Comparison of ENCODE assay signal across 9 cellular contexts in the genomic region with DNA sequence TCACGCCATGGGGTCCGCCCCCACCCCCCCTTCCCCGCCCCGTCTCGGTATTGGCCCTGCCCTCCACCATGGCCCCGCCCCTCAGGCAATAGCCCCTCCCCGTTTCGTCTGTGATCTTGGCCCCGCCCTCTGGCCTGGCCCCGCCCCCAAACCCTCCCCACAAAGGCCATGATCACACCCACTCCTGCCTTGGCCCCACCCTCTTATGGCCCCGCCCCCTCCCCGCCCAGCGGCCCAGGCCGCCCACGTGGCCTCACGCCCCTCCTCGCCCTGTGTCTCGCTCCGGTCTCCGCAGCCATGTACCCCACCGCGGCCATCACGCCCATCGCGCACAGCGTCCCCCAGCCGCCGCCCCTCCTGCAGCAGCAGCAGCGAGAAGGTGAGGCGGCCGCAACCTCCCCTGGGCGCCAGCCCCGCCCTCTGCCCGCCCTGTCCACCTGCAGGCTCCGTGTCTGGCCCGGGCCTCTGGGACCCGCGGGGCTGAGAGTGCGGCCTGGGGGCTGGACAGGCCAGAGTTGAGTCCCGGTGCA.
DNase-seq lines count a peak whose midpoint lies in the region; ATAC-seq and TF ChIP-seq lines count a peak whose summit lies in the region.
"Had no signal": no experiment of that assay in that cellular context is flagged by ENCODE, and none has a peak within 500 bp of the region (broad histone marks: within the 10 kb centered on the region; RNA-seq: fewer than 3 reads in every experiment).

No MANE protein-coding gene starts in this region.

- H3K27me3 Mint-ChIP-seq in activated naive CD8-positive, alpha-beta T cell treated with anti-CD3 and anti-CD28 coated beads, Interleukin-2, amount 50 U/mL, for 24 hours, result peaks cover 19% of the 10 kb centered on the region

- H3K9me3 ChIP-seq in right lobe of liver (no peaks in the 10 kb centered on the region), upper lobe of right lung (no peaks in the 10 kb centered on the region)

- H3K4me1 ChIP-seq in right lobe of liver (peaks cover 0 to 3% (median 0%) of the 10 kb centered on the region in 4 donors), upper lobe of right lung (no peaks in the 10 kb centered on the region)

- no peak overlapping the region for H3K4me3 Mint-ChIP-seq in activated naive CD8-positive, alpha-beta T cell treated with anti-CD3 and anti-CD28 coated beads, Interleukin-2, amount 50 U/mL, for 24 hours

- H3K27ac ChIP-seq in right lobe of liver, result no peak overlapping the region
- no peak overlapping the region for H3K27ac ChIP-seq in upper lobe of right lung

- H3K36me3 Mint-ChIP-seq in activated naive CD8-positive, alpha-beta T cell treated with anti-CD3 and anti-CD28 coated beads, Interleukin-2, amount 50 U/mL, for 24 hours (ENCODE audit: low read depth), result no peaks in the 10 kb centered on the region

- WGBS in right lobe of liver (ENCODE audit: insufficient coverage, low coverage, low lambda C conversion rate, missing lambda C conversion rate), result 4% methylated on average over 20 of the region's 40 CpGs

- H3K4me1 Mint-ChIP-seq in activated naive CD8-positive, alpha-beta T cell treated with anti-CD3 and anti-CD28 coated beads, Interleukin-2, amount 50 U/mL, for 24 hours, result peaks cover 7% of the 10 kb centered on the region

- TF ChIP-seq CTCF in right lobe of liver (IDR thresholded peaks at IDR 0.05) (no peak), upper lobe of right lung (IDR thresholded peaks at IDR 0.05) (no peak)

- H3K27me3 ChIP-seq in right lobe of liver, result no peaks in the 10 kb centered on the region
- peaks cover 40% of the 10 kb centered on the region for H3K27me3 ChIP-seq in upper lobe of right lung

- TF ChIP-seq POLR2A in right lobe of liver (IDR thresholded peaks at IDR 0.05), result no peak

- no peak overlapping the region for H3K27ac Mint-ChIP-seq in activated naive CD8-positive, alpha-beta T cell treated with anti-CD3 and anti-CD28 coated beads, Interleukin-2, amount 50 U/mL, for 24 hours
- H3K27ac Mint-ChIP-seq: stimulated activated naive CD8-positive, alpha-beta T cell treated with anti-CD3 and anti-CD28 coated beads, Interleukin-15, Interleukin-2, amounts not matched to agents 100 ng/mL and 50 ng/mL, for 24 hours had no signal

- H3K9me3 Mint-ChIP-seq in activated naive CD8-positive, alpha-beta T cell treated with anti-CD3 and anti-CD28 coated beads, Interleukin-2, amount 50 U/mL, for 24 hours, result no peaks in the 10 kb centered on the region
- H3K9me3 Mint-ChIP-seq: stimulated activated naive CD8-positive, alpha-beta T cell treated with anti-CD3 and anti-CD28 coated beads, Interleukin-15, Interleukin-2, amounts not matched to agents 100 ng/mL and 50 ng/mL, for 24 hours had no signal

- intact Hi-C loops in Right ventricle myocardium superior (cut with DNase I) (no loop called here), cardiac septum (cut with DNase I) (no loop called here), right lobe of liver (cut with DNase I) (no loop called here), upper lobe of right lung (cut with DNase I) (no loop called here)

- H3K4me3 ChIP-seq in right lobe of liver (peak overlapping the region in 1 of 3 donors; percentile 44), upper lobe of right lung (no peak overlapping the region)

- DNase-seq in Right ventricle myocardium superior (no peak), cardiac septum (ENCODE audit: low spot score) (no peak), right lobe of liver (peak in 1 of 3 donors; percentile 38), upper lobe of right lung (peak; percentile 79), GF-D8 (lab: John Stamatoyannopoulos, UW) (no peak)
- peak; percentile 69 for DNase-seq in activated naive CD8-positive, alpha-beta T cell treated with anti-CD3 and anti-CD28 coated beads, Interleukin-2, amount 50 U/mL, for 24 hours

- H3K36me3 ChIP-seq in right lobe of liver, result no peaks in the 10 kb centered on the region
- H3K36me3 ChIP-seq in upper lobe of right lung, result no peaks in the 10 kb centered on the region

- ATAC-seq in Right ventricle myocardium superior (ENCODE audit: poor library complexity) (peak; percentile 38), right lobe of liver (peak; percentile 52 to 71 (median 62)), upper lobe of right lung (peak; percentile 70), GM21619 (IDR thresholded peaks at IDR 0.05; ENCODE audit: unreplicated experiment) (no peak), HG02571 (IDR thresholded peaks at IDR 0.05; ENCODE audit: unreplicated experiment) (no peak)
- no peak for ATAC-seq in activated naive CD8-positive, alpha-beta T cell treated with anti-CD3 and anti-CD28 coated beads, Interleukin-2, amount 50 U/mL, for 24 hours

Comparison
In these comparisons a context has a peak if more than half of its experiments do, and no peak if none do; other contexts are left out.
1. ATAC-seq: peak in Right ventricle myocardium superior (single experiment), right lobe of liver (4 of 4) and upper lobe of right lung (single experiment); none in activated naive CD8-positive, alpha-beta T cell treated with anti-CD3 and anti-CD28 coated beads, Interleukin-2, amount 50 U/mL, for 24 hours (single experiment), GM21619 (single experiment) and HG02571 (single experiment).
2. DNase-seq: peak in activated naive CD8-positive, alpha-beta T cell treated with anti-CD3 and anti-CD28 coated beads, Interleukin-2, amount 50 U/mL, for 24 hours (single experiment) and upper lobe of right lung (single experiment); none in Right ventricle myocardium superior (single experiment), cardiac septum (single experiment) and GF-D8 (single experiment).